Comparison of ENCODE assay signal across 8 cellular contexts in genomic region chr11:66363805-66364535, GRCh38. TPM values are rescaled to one million over a fixed set of nuclear protein-coding genes. Genes with fewer than 3 reads are reported as not detected.
DNase-seq lines count a peak whose midpoint lies in the region; ATAC-seq lines count a peak whose summit lies in the region.

No MANE protein-coding gene starts in this region.

- no peaks in the 10 kb centered on the region for H3K27me3 Mint-ChIP-seq in activated naive CD4-positive, alpha-beta T cell treated with anti-CD3 and anti-CD28 coated beads, Interleukin-2, amount 10 ng/mL, durations not matched to agents 7 days and 5 days

- no peaks in the 10 kb centered on the region for H3K9me3 Mint-ChIP-seq in activated naive CD4-positive, alpha-beta T cell treated with anti-CD3 and anti-CD28 coated beads, Interleukin-2, amount 10 ng/mL, durations not matched to agents 7 days and 5 days

- CTCF ChIA-PET in activated naive CD4-positive, alpha-beta T cell treated with anti-CD3 and anti-CD28 coated beads, Interleukin-2, amount 10 ng/mL, durations not matched to agents 7 days and 5 days (lab: Charles Lee), result interaction anchor here (0.6 to 4.9 kb wide), 19 partner anchors 8 to 723 kb away, joined by 3 to 22 read pairs (median 4); partner anchors contain the start of genes B4GAT1, SLC29A2 and YIF1A

- no peak overlapping the region for H3K4me3 Mint-ChIP-seq in activated naive CD4-positive, alpha-beta T cell treated with anti-CD3 and anti-CD28 coated beads, Interleukin-2, amount 10 ng/mL, durations not matched to agents 7 days and 5 days

- peak; percentile 16 for DNase-seq in NK-92 treated with Interleukin-12 subunit alpha and Interleukin-12 subunit beta, amount 100 ng/mL, for 24 hours (lab: John Stamatoyannopoulos, UW)
- DNase-seq in NK-92 (lab: John Stamatoyannopoulos, UW; ENCODE audit: unreplicated experiment), result no peak
- DNase-seq in SK-MEL-5 (ENCODE audit: low read depth, low spot score), result peak; percentile 73
- DNase-seq in activated naive CD4-positive, alpha-beta T cell treated with anti-CD3 and anti-CD28 coated beads, Interleukin-2, amount 10 ng/mL, durations not matched to agents 7 days and 5 days, result peak; percentile 84
- DNase-seq in iPS-NIHi11 (ENCODE audit: low spot score), result peak; percentile 91
- peak; percentile 30 for DNase-seq in stimulated activated CD8-positive, alpha-beta memory T cell treated with anti-CD3 and anti-CD28 coated beads, Interleukin-12 subunit alpha, Interleukin-12 subunit beta, amount 100 ng/mL, for 1 hour (ENCODE audit: low read depth)

- ATAC-seq in HG02610 (IDR thresholded peaks at IDR 0.05; ENCODE audit: unreplicated experiment), result no peak
- no peak for ATAC-seq in GM18498 (IDR thresholded peaks at IDR 0.05; ENCODE audit: unreplicated experiment)

- H3K36me3 Mint-ChIP-seq in activated naive CD4-positive, alpha-beta T cell treated with anti-CD3 and anti-CD28 coated beads, Interleukin-2, amount 10 ng/mL, durations not matched to agents 7 days and 5 days, result no peaks in the 10 kb centered on the region

- in situ Hi-C loops in SK-MEL-5 (cut with HindIII; ENCODE audit: low pct_unique_long_range_greater_than_20kb, low sequenced_read_pairs), result no loop called here

- no peak overlapping the region for H3K27ac Mint-ChIP-seq in activated naive CD4-positive, alpha-beta T cell treated with anti-CD3 and anti-CD28 coated beads, Interleukin-2, amount 10 ng/mL, durations not matched to agents 7 days and 5 days

- H3K4me1 Mint-ChIP-seq in activated naive CD4-positive, alpha-beta T cell treated with anti-CD3 and anti-CD28 coated beads, Interleukin-2, amount 10 ng/mL, durations not matched to agents 7 days and 5 days, result peaks cover 3% of the 10 kb centered on the region

RNA-seq across cellular contexts. Expression of gene SLC29A2, which starts 7.6 kb away (rescaled TPM):
- 0.63 and 2.0 TPM in 2 replicates for total RNA-seq in SK-MEL-5 (2014; rRNA removed; shearing (Covaris generic))
- polyA plus RNA-seq in SK-MEL-5 (2015; cell fraction: cytosol; rRNA removed), result 4.3 and 5.2 TPM in 2 replicates
- polyA plus RNA-seq in SK-MEL-5 (2015; cell fraction: nucleus; rRNA removed), result 11.6 and 11.7 TPM in 2 replicates

RNA-seq across cellular contexts. Expression of gene B4GAT1, which starts 16.5 kb away (rescaled TPM):
- total RNA-seq in SK-MEL-5 (2014; rRNA removed; shearing (Covaris generic)), result 58.8 and 65.6 TPM in 2 replicates
- polyA plus RNA-seq in SK-MEL-5 (2015; cell fraction: cytosol; rRNA removed), result 76.0 and 87.7 TPM in 2 replicates
- polyA plus RNA-seq in SK-MEL-5 (2015; cell fraction: nucleus; rRNA removed), result 8.1 and 8.2 TPM in 2 replicates

RNA-seq across cellular contexts. Expression of gene BRMS1, which starts 19.1 kb away (rescaled TPM):
- total RNA-seq in SK-MEL-5 (2014; rRNA removed; shearing (Covaris generic)), result 70.2 and 70.5 TPM in 2 replicates
- polyA plus RNA-seq in SK-MEL-5 (2015; cell fraction: cytosol; rRNA removed), result 61.1 and 64.3 TPM in 2 replicates
- polyA plus RNA-seq in SK-MEL-5 (2015; cell fraction: nucleus; rRNA removed), result 35.5 and 36.4 TPM in 2 replicates

RNA-seq across cellular contexts. Expression of gene RIN1, which starts 27.7 kb away (rescaled TPM):
- total RNA-seq in SK-MEL-5 (2014; rRNA removed; shearing (Covaris generic)), result 12.1 and 12.2 TPM in 2 replicates
- 19.2 and 19.6 TPM in 2 replicates for polyA plus RNA-seq in SK-MEL-5 (2015; cell fraction: cytosol; rRNA removed)
- 70.7 and 71.5 TPM in 2 replicates for polyA plus RNA-seq in SK-MEL-5 (2015; cell fraction: nucleus; rRNA removed)

RNA-seq across cellular contexts. Expression of gene CD248, which starts 47.1 kb away (rescaled TPM):
- total RNA-seq in SK-MEL-5 (2014; rRNA removed; shearing (Covaris generic)), result not detected in 2 replicates
- not detected in 2 replicates for polyA plus RNA-seq in SK-MEL-5 (2015; cell fraction: cytosol; rRNA removed)
- not detected in 2 replicates for polyA plus RNA-seq in SK-MEL-5 (2015; cell fraction: nucleus; rRNA removed)
